8 cellular contexts compared by ENCODE assay signal in the genomic region with DNA sequence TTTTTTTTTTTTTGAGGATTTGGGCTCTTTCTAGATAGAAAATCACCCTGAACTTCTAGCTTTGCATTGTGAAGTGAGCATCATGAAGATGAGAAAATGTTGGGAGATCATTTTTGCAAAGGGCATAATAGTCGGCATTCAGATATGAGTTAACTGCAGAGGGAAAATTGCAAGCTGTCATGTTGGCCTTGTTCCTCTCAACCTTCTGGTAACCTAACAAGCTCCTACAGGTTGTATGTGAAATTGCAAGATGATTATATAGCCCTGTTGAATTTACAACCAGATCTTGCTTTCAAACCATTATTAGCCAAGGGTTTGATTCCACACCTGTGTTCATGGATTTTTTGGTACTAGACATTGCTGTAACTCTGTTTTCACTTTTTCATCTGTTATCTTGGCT. TPM values are rescaled to one million over a fixed set of nuclear protein-coding genes. Genes with fewer than 3 reads are reported as not detected.
DNase-seq lines count a peak whose midpoint lies in the region; ATAC-seq and TF ChIP-seq lines count a peak whose summit lies in the region.

No MANE protein-coding gene starts in this region.

- H3K79me2 ChIP-seq in smooth muscle cell (ENCODE audit: low read depth) = peaks cover 68% of the 10 kb centered on the region

- no peak overlapping the region for H2AFZ ChIP-seq in smooth muscle cell (ENCODE audit: low read depth)

- H3K4me1 ChIP-seq in RWPE2 (ENCODE audit: insufficient read depth, poor library complexity, severe bottlenecking) (peaks cover 16% of the 10 kb centered on the region), smooth muscle cell (ENCODE audit: low read depth) (peaks cover 13% of the 10 kb centered on the region)

- no peaks in the 10 kb centered on the region for H3K9me3 ChIP-seq in RWPE2 (ENCODE audit: severe bottlenecking)
- no peaks in the 10 kb centered on the region for H3K9me3 ChIP-seq in smooth muscle cell (replicated peaks; ENCODE audit: low read depth)

- H3K4me2 ChIP-seq in smooth muscle cell = peak overlapping the region; percentile 98

- no peak overlapping the region for H3K9ac ChIP-seq in smooth muscle cell (ENCODE audit: low read depth)

- H3K36me3 ChIP-seq in RWPE2 (ENCODE audit: low read depth) (peaks cover 52% of the 10 kb centered on the region), smooth muscle cell (ENCODE audit: low read depth) (peaks cover 3% of the 10 kb centered on the region)

- H3K4me3 ChIP-seq in RWPE2 (ENCODE audit: severe bottlenecking) (no peak overlapping the region), smooth muscle cell (peak overlapping the region; percentile 95)

- peak; percentile 42 for TF ChIP-seq CTCF in C4-2B (conservative IDR thresholded peaks at IDR 0.05)
- TF ChIP-seq CTCF in RWPE2 (IDR thresholded peaks at IDR 0.05; ENCODE audit: poor library complexity, severe bottlenecking) = peak; percentile 35
- peak; percentile 35 for TF ChIP-seq CTCF in smooth muscle cell (IDR thresholded peaks at IDR 0.05; ENCODE audit: borderline replicate concordance, insufficient read depth, poor library complexity, severe bottlenecking)

- H3K27me3 ChIP-seq in RWPE2 (ENCODE audit: insufficient read depth, poor library complexity, severe bottlenecking) = no peaks in the 10 kb centered on the region
- no peaks in the 10 kb centered on the region for H3K27me3 ChIP-seq in smooth muscle cell (ENCODE audit: low read depth)

- DNase-seq in GM19238 (ENCODE audit: insufficient read length, low spot score) = peak; percentile 50
- no peak for DNase-seq in RWPE2 (ENCODE audit: low spot score)
- DNase-seq in epithelial cell of prostate (ENCODE audit: low read depth, low spot score) = no peak
- DNase-seq in smooth muscle cell (lab: John Stamatoyannopoulos, UW; ENCODE audit: unreplicated experiment) = no peak
- no peak for DNase-seq in NK-92 (lab: John Stamatoyannopoulos, UW; ENCODE audit: unreplicated experiment)
- DNase-seq in stimulated activated CD4-positive, alpha-beta T cell treated with anti-CD3 and anti-CD28 coated beads, Interleukin-2, amount 100 ng/mL, for 48 hours = no peak

- WGBS in smooth muscle cell (ENCODE audit: low lambda C conversion rate) = 100% methylated on average over 1 of the region's 1 CpG

- H3K27ac ChIP-seq in C4-2B (no peak overlapping the region), RWPE2 (ENCODE audit: poor library complexity, severe bottlenecking) (peak overlapping the region; percentile 58), epithelial cell of prostate (peak overlapping the region; percentile 80), smooth muscle cell (ENCODE audit: low read depth) (peak overlapping the region; percentile 64)

- ATAC-seq in RWPE2 (ENCODE audit: low read depth) (no peak), GM18870 (IDR thresholded peaks at IDR 0.05; ENCODE audit: unreplicated experiment) (no peak)

- H4K20me1 ChIP-seq in smooth muscle cell (ENCODE audit: low read depth) = peaks cover 69% of the 10 kb centered on the region

- peaks cover 5% of the 10 kb centered on the region for H3F3A ChIP-seq in smooth muscle cell (ENCODE audit: low read depth)

RNA-seq across cellular contexts. Expression of a gene that starts 2.2 kb away (rescaled TPM):
- total RNA-seq in smooth muscle cell = 33.4 and 36.2 TPM in 2 replicates
- polyA plus RNA-seq in smooth muscle cell = 28.1 and 30.5 TPM in 2 replicates

RNA-seq across cellular contexts. Expression of a gene that starts 32.7 kb away (rescaled TPM):
- 49.6 and 49.8 TPM in 2 replicates for total RNA-seq in smooth muscle cell
- polyA plus RNA-seq in smooth muscle cell = 32.0 and 36.1 TPM in 2 replicates

RNA-seq across cellular contexts. Expression of a gene that starts 45.4 kb away (rescaled TPM):
- total RNA-seq in smooth muscle cell = 52.3 and 74.9 TPM in 2 replicates
- 94.3 and 108 TPM in 2 replicates for polyA plus RNA-seq in smooth muscle cell

RNA-seq across cellular contexts. Expression of a gene that starts 53.9 kb away (rescaled TPM):
- 685 and 899 TPM in 2 replicates for total RNA-seq in smooth muscle cell
- 528 and 622 TPM in 2 replicates for polyA plus RNA-seq in smooth muscle cell

RNA-seq across cellular contexts. Expression of a gene that starts 55.0 kb away (rescaled TPM):
- 40.3 and 51.7 TPM in 2 replicates for total RNA-seq in smooth muscle cell
- 75.2 and 79.1 TPM in 2 replicates for polyA plus RNA-seq in smooth muscle cell
